ENCODE assay signal across 22 cellular contexts in the genomic region with DNA sequence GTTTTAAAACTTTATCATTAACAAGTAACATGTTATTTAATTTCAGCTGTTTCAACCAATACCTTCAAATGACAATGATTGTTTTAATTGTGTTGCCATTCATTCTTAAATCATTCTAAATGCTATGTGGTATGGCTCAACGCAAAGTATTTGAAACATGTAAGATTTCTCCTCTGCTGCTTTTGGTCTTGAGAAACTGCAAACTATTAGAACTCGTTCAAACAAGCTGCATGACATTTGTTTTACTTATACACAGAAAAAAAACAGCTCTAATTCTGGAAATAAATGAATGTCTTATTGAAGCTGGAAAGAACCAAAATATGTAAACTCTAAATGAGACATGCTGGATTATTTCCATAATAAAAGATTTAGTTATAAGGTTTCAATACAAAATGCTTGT. TPM values are rescaled to one million over a fixed set of nuclear protein-coding genes. Genes with fewer than 3 reads are reported as not detected.
DNase-seq lines count a peak whose midpoint lies in the region; ATAC-seq and TF ChIP-seq lines count a peak whose summit lies in the region.
"Had no signal": no experiment of that assay in that cellular context is flagged by ENCODE, and none has a peak within 500 bp of the region (broad histone marks: within the 10 kb centered on the region; RNA-seq: fewer than 3 reads in every experiment).

No MANE protein-coding gene starts in this region.

- H3K4ac ChIP-seq in IMR-90 (ENCODE audit: low read depth, low read length) (no peak overlapping the region), mesendoderm (ENCODE audit: low read depth, low read length) (no peak overlapping the region)

- H3K9me2 ChIP-seq in hepatocyte (replicated peaks; ENCODE audit: insufficient read depth) = no peaks in the 10 kb centered on the region

- peaks cover 30% of the 10 kb centered on the region for H3K79me2 ChIP-seq in hepatocyte
- H3K79me2 ChIP-seq in mesendoderm (ENCODE audit: control insufficient read depth, insufficient read depth, low read length) = no peaks in the 10 kb centered on the region

- CTCF ChIA-PET in IMR-90 (lab: Yijun Ruan, JAX) = interaction anchor here (0.5 to 0.6 kb wide), 2 partner anchors 9 to 33 kb away, joined by 3 read pairs; no protein-coding TSS in a partner anchor

- no TSS peak for BruUV-seq in IMR-90 (replicated peaks; lab: Mats Ljungman, UMichigan)

- POLR2A ChIA-PET in IMR-90 (lab: Charles Lee; ENCODE audit: unreplicated experiment) = no interaction called here

- H3K79me1 ChIP-seq in IMR-90 (ENCODE audit: low read depth in 1 of 2, low read length in 2 of 2) = peaks cover 29 to 83% of the 10 kb centered on the region in 2 experiments; a peak in 3 of 4 replicates
- no peaks in the 10 kb centered on the region for H3K79me1 ChIP-seq in mesendoderm (ENCODE audit: low read length)

- no CpG with 5 or more reads among the region's 2 CpGs for WGBS in IMR-90 (ENCODE audit: extremely low coverage in 2 of 2, insufficient read length in 1 of 2), 2 experiments
- 62% methylated on average over 2 of the region's 2 CpGs for WGBS in hepatocyte (ENCODE audit: low lambda C conversion rate, missing lambda C conversion rate)
- 67 to 73% methylated on average over 2 of the region's 2 CpGs for WGBS in heart right ventricle, 2 donors
- WGBS in mesendoderm (ENCODE audit: extremely low coverage, insufficient coverage, low lambda C conversion rate) = no CpG with 5 or more reads among the region's 2 CpGs

- H3K23ac ChIP-seq in IMR-90 (ENCODE audit: low read depth, low read length) = no peak overlapping the region; the same call in 1 of the 2 replicates
- no peak overlapping the region for H3K23ac ChIP-seq in mesendoderm (ENCODE audit: low read length)

- H3K36me3 ChIP-seq in IMR-90 (ENCODE audit: control insufficient read depth, insufficient read depth, low read length) (peaks cover 4% of the 10 kb centered on the region; the same call in 1 of the 2 replicates), hepatocyte (replicated peaks; ENCODE audit: insufficient read depth, low read depth) (no peaks in the 10 kb centered on the region), heart right ventricle (peaks cover 0 to 17% (median 2%) of the 10 kb centered on the region in 9 donors), mesendoderm (ENCODE audit: control insufficient read depth, insufficient read depth, low read length) (no peaks in the 10 kb centered on the region)
- H3K36me3 ChIP-seq: Peyer's patch had no signal

- DNase-seq in IMR-90 = peak; percentile 63
- peak; percentile 47 for DNase-seq in dedifferentiated amniotic fluid mesenchymal stem cell (ENCODE audit: extremely low spot score)
- DNase-seq in hepatocyte (ENCODE audit: low spot score) = no peak
- no peak for DNase-seq in heart right ventricle
- no peak for DNase-seq in mesendoderm
- DNase-seq in SK-N-DZ (ENCODE audit: low spot score) = no peak
- DNase-seq: ACHN; AML-193; C1 segment of cervical spinal cord; CD8-positive, alpha-beta T cell; DND-41; H9; NCI-H1092 treated with DMSO at 0.1 percent for 48 hours; NCI-H1436 treated with DMSO at 0.1 percent for 48 hours; NCI-H1930; NCI-H2227 treated with DMSO at 0.1 percent for 48 hours; NCI-H510A; NCI-H774; Peyer's patch had no signal

- dilution Hi-C loops in IMR-90 (cut with HindIII; ENCODE audit: low sequenced_read_pairs, unreplicated experiment) = no loop called here

- no peak overlapping the region for H3K14ac ChIP-seq in IMR-90 (replicated peaks; ENCODE audit: low read depth, low read length)

- TF ChIP-seq POLR2A in IMR-90 (IDR thresholded peaks at IDR 0.05; ENCODE audit: low read depth, low read length) = no peak

- H3K9me3 ChIP-seq in IMR-90 (ENCODE audit: control insufficient read depth, insufficient read depth, low read length) (no peaks in the 10 kb centered on the region), hepatocyte (ENCODE audit: low read depth) (no peaks in the 10 kb centered on the region), heart right ventricle (no peaks in the 10 kb centered on the region)
- H3K9me3 ChIP-seq: Peyer's patch, SJSA1 had no signal

- in situ Hi-C loops in IMR-90 (cut with MboI; ENCODE audit: low sequenced_read_pairs) = no loop called here

- H4K5ac ChIP-seq in IMR-90 (ENCODE audit: low read depth, low read length) = no peak overlapping the region
- no peak overlapping the region for H4K5ac ChIP-seq in mesendoderm (ENCODE audit: low read length)

- no peak overlapping the region for H2BK20ac ChIP-seq in IMR-90 (ENCODE audit: low read depth, low read length)

- no peak overlapping the region for H3K18ac ChIP-seq in IMR-90 (ENCODE audit: low read depth, low read length)
- H3K18ac ChIP-seq in mesendoderm (ENCODE audit: low read length) = no peak overlapping the region

- H3K9ac ChIP-seq in IMR-90 (ENCODE audit: low read depth, low read length) = no peak overlapping the region
- no peak overlapping the region for H3K9ac ChIP-seq in mesendoderm (ENCODE audit: low read length)
- H3K9ac ChIP-seq: KMS-11 had no signal

- H4K20me1 ChIP-seq in IMR-90 (ENCODE audit: insufficient read depth, low read length) (peaks cover 20% of the 10 kb centered on the region; the same call in 1 of the 2 replicates), hepatocyte (ENCODE audit: insufficient read depth, poor library complexity, severe bottlenecking) (peaks cover 4% of the 10 kb centered on the region)

- H3K56ac ChIP-seq in IMR-90 (ENCODE audit: extremely low read depth, insufficient read depth, low read length) (no peak overlapping the region), mesendoderm (ENCODE audit: low read length) (no peak overlapping the region)

- H4K91ac ChIP-seq in IMR-90 (ENCODE audit: insufficient read depth, low read depth, low read length) = no peak overlapping the region

- ATAC-seq in IMR-90 (ENCODE audit: low read depth) (peak; percentile 48), heart right ventricle (no peak), HG02885 (IDR thresholded peaks at IDR 0.05; ENCODE audit: poor library complexity, unreplicated experiment) (no peak)
- ATAC-seq: CD8-positive, alpha-beta T cell had no signal

- no peak for TF ChIP-seq CTCF in IMR-90 (conservative IDR thresholded peaks at IDR 0.05; ENCODE audit: low read depth, low read length)
- no peak for TF ChIP-seq CTCF in hepatocyte (IDR thresholded peaks at IDR 0.05; ENCODE audit: poor library complexity)
- no peak for TF ChIP-seq CTCF in heart right ventricle (IDR thresholded peaks at IDR 0.05)

- peaks cover 12% of the 10 kb centered on the region for H3K9me1 ChIP-seq in IMR-90 (ENCODE audit: insufficient read depth, low read length)

- H3K27ac ChIP-seq in IMR-90 (ENCODE audit: insufficient read depth, low read length) (peak overlapping the region; percentile 53; the same call in 1 of the 2 replicates), hepatocyte (peak overlapping the region; percentile 6), heart right ventricle (no peak overlapping the region), mesendoderm (ENCODE audit: low read depth, low read length) (no peak overlapping the region)
- H3K27ac ChIP-seq: KMS-11, Peyer's patch, SJSA1 had no signal

- no peak overlapping the region for H2BK120ac ChIP-seq in IMR-90 (ENCODE audit: low read depth, low read length)
- H2BK120ac ChIP-seq in mesendoderm (ENCODE audit: low read depth, low read length) = no peak overlapping the region

- peaks cover 13% of the 10 kb centered on the region for H3K4me1 ChIP-seq in IMR-90 (ENCODE audit: control insufficient read depth, insufficient read depth, low read length)
- H3K4me1 ChIP-seq in hepatocyte (ENCODE audit: insufficient read depth) = peaks cover 3% of the 10 kb centered on the region
- H3K4me1 ChIP-seq in heart right ventricle = peaks cover 0 to 32% (median 19%) of the 10 kb centered on the region in 9 donors
- H3K4me1 ChIP-seq in mesendoderm (ENCODE audit: control insufficient read depth, low read depth, low read length) = no peaks in the 10 kb centered on the region
- H3K4me1 ChIP-seq: Peyer's patch had no signal

- H2BK5ac ChIP-seq in IMR-90 (ENCODE audit: low read depth, low read length, poor library complexity, severe bottlenecking) (peak overlapping the region; percentile 93), mesendoderm (ENCODE audit: low read length) (no peak overlapping the region)

- H3K4me2 ChIP-seq in IMR-90 (ENCODE audit: low read depth, low read length) (peak overlapping the region; percentile 43), hepatocyte (no peak overlapping the region), mesendoderm (ENCODE audit: low read length) (no peak overlapping the region)
- H3K4me2 ChIP-seq: KMS-11 had no signal

- H2AK5ac ChIP-seq in IMR-90 (ENCODE audit: low read depth, low read length) (no peak overlapping the region), mesendoderm (ENCODE audit: low read length) (no peak overlapping the region)

- TF ChIP-seq RAD21 in IMR-90 (IDR thresholded peaks at IDR 0.05; ENCODE audit: low read length) = no peak

- intact Hi-C loops in IMR-90 (cut with micrococcal nuclease) = no loop called here
- intact Hi-C loops in heart right ventricle (cut with DNase I) = no loop called here

- H2AK9ac ChIP-seq in IMR-90 (replicated peaks; ENCODE audit: low read depth, low read length, poor library complexity) = no peak overlapping the region

- H3K4me3 ChIP-seq in IMR-90 (ENCODE audit: insufficient read depth, low read depth, low read length) = no peak overlapping the region
- H3K4me3 ChIP-seq in hepatocyte = no peak overlapping the region
- H3K4me3 ChIP-seq in heart right ventricle = no peak overlapping the region
- no peak overlapping the region for H3K4me3 ChIP-seq in mesendoderm (ENCODE audit: low read length)
- H3K4me3 ChIP-seq: Peyer's patch, SJSA1 had no signal

- H3K27me3 ChIP-seq in IMR-90 (ENCODE audit: control insufficient read depth, insufficient read depth, low read length) = no peaks in the 10 kb centered on the region
- H3K27me3 ChIP-seq in hepatocyte = no peaks in the 10 kb centered on the region
- H3K27me3 ChIP-seq in heart right ventricle = no peaks in the 10 kb centered on the region
- no peaks in the 10 kb centered on the region for H3K27me3 ChIP-seq in mesendoderm (ENCODE audit: insufficient read depth, low read length, poor library complexity)
- H3K27me3 ChIP-seq: Peyer's patch, SJSA1 had no signal

- H2AFZ ChIP-seq in IMR-90 (replicated peaks; ENCODE audit: low read length, poor library complexity) (no peak overlapping the region), hepatocyte (no peak overlapping the region)

- H4K8ac ChIP-seq in IMR-90 (ENCODE audit: low read depth in 2 of 2, low read length in 2 of 2) (no peak overlapping the region), mesendoderm (ENCODE audit: low read depth, low read length) (no peak overlapping the region)

- H2BK15ac ChIP-seq in IMR-90 (ENCODE audit: low read depth, low read length) (no peak overlapping the region), mesendoderm (replicated peaks; ENCODE audit: low read depth) (no peak overlapping the region)

RNA-seq across cellular contexts. Expression of a gene that starts 29.3 kb away (rescaled TPM):
- total RNA-seq in IMR-90 (2012; rRNA removed) (283 and 326 TPM in 2 replicates), hepatocyte (172 and 199 TPM in 2 replicates), heart right ventricle (100 to 1,000 TPM in 1 of 10 donors, 10 to 100 TPM in 9; 18.4 to 116 (median 32.9) TPM)
- polyA plus RNA-seq in IMR-90 (2012; rRNA removed) (130 and 134 TPM in 2 replicates), hepatocyte (69.4 and 76.6 TPM in 2 replicates), heart right ventricle (10 to 100 TPM in 1 of 2 donors, 1 to 10 TPM in 1; 7.0 to 31.8 TPM)
- 90.0 and 130 TPM in 2 replicates for polyA plus RNA-seq in IMR-90 (2012; cell fraction: cytosol; rRNA removed)
- polyA plus RNA-seq in IMR-90 (2012; cell fraction: nucleus; rRNA removed; ENCODE audit: low replicate concordance) = 150 and 261 TPM in 2 replicates
- polyA plus RNA-seq in mesendoderm (2013, experiment 1 of 2) = 1.1 TPM
- 0.98 TPM for polyA plus RNA-seq in mesendoderm (2013, experiment 2 of 2)
- 8.9 and 11.2 TPM in 2 replicates for polyA plus RNA-seq in SK-N-DZ (2014; cell fraction: cytosol; rRNA removed)
- 8.1 and 14.6 TPM in 2 replicates for polyA plus RNA-seq in SK-N-DZ (2014; cell fraction: nucleus; rRNA removed)

Comparison
In these comparisons a context has a peak if more than half of its experiments do, and no peak if none do; other contexts are left out.
1. DNase-seq: peak in IMR-90 (single experiment) and dedifferentiated amniotic fluid mesenchymal stem cell (single experiment); none in hepatocyte (single experiment), heart right ventricle (0 of 2), mesendoderm (single experiment) and SK-N-DZ (single experiment).
2. H3K27ac ChIP-seq: peak in IMR-90 (single experiment) and hepatocyte (single experiment); none in heart right ventricle (0 of 10) and mesendoderm (single experiment).